Comparison of ENCODE assay signal across 9 cellular contexts in the genomic region with DNA sequence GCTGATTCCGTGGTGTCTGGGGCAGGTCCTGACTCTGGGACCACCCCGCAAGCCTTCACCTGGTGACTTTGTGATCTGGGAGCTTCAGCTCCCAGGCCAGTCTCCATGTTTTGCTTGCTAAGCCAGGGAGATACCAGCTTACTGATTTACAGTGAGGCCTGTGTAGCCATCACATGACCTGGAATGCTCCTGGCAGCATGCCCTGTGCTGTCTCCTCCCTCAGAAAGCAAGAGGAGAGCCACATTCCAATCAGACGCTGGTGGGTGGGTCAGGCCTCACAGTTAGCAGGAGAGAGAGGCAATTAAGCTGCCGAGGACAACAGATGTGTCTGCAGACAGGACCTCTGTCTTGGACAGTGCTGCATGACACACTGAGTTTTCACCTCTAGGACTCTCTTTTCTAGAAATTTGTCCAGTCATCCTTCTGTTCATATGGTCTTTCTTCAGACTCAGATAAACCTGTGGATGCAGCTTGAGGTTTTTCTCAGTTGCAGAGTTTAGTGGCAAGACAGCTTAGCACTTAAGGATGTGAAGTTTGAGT. TPM values are rescaled to one million over a fixed set of nuclear protein-coding genes. Genes with fewer than 3 reads are reported as not detected.
DNase-seq lines count a peak whose midpoint lies in the region; ATAC-seq and TF ChIP-seq lines count a peak whose summit lies in the region.
"Had no signal": no experiment of that assay in that cellular context is flagged by ENCODE, and none has a peak within 500 bp of the region (broad histone marks: within the 10 kb centered on the region; RNA-seq: fewer than 3 reads in every experiment).

No MANE protein-coding gene starts in this region.

- no peaks in the 10 kb centered on the region for H3F3A ChIP-seq in neural progenitor cell (ENCODE audit: low read depth)

- H3K27me3 Mint-ChIP-seq in neural progenitor cell (ENCODE audit: insufficient read depth, low read depth) = peaks cover 2% of the 10 kb centered on the region
- H3K27me3 Mint-ChIP-seq in activated CD4-positive, alpha-beta T cell treated with anti-CD3 and anti-CD28 coated beads, Interleukin-2, amount 10 ng/mL, durations not matched to agents 7 days and 5 days = no peaks in the 10 kb centered on the region
- no peaks in the 10 kb centered on the region for H3K27me3 Mint-ChIP-seq in activated CD8-positive, alpha-beta T cell treated with anti-CD3 and anti-CD28 coated beads for 36 hours

- H3K36me3 Mint-ChIP-seq in neural progenitor cell = no peaks in the 10 kb centered on the region
- H3K36me3 Mint-ChIP-seq in activated CD4-positive, alpha-beta T cell treated with anti-CD3 and anti-CD28 coated beads, Interleukin-2, amount 10 ng/mL, durations not matched to agents 7 days and 5 days (ENCODE audit: low read depth) = no peaks in the 10 kb centered on the region
- no peaks in the 10 kb centered on the region for H3K36me3 Mint-ChIP-seq in activated CD8-positive, alpha-beta T cell treated with anti-CD3 and anti-CD28 coated beads for 36 hours (ENCODE audit: low read depth)

- peak overlapping the region; percentile 69 for H3K27ac ChIP-seq in ACC112 (ENCODE audit: low read depth, low read length)
- H3K27ac ChIP-seq in SJCRH30 = no peak overlapping the region
- H3K27ac ChIP-seq in neural progenitor cell = no peak overlapping the region

- CTCF ChIA-PET in activated CD4-positive, alpha-beta T cell treated with anti-CD3 and anti-CD28 coated beads, Interleukin-2, amount 10 ng/mL, durations not matched to agents 7 days and 5 days (lab: Charles Lee) = interaction anchor here (0.9 to 3.3 kb wide), 5 partner anchors 12 to 113 kb away, joined by 3 to 14 read pairs (median 5); no protein-coding TSS in a partner anchor
- CTCF ChIA-PET in activated CD8-positive, alpha-beta T cell treated with anti-CD3 and anti-CD28 coated beads for 36 hours (lab: Charles Lee) = interaction anchor here (1.3 to 10.1 kb wide), 5 partner anchors 14 to 61 kb away, joined by 3 to 145 read pairs (median 7); no protein-coding TSS in a partner anchor

- no peak overlapping the region for H3K27ac Mint-ChIP-seq in neural progenitor cell
- H3K27ac Mint-ChIP-seq in activated CD4-positive, alpha-beta T cell treated with anti-CD3 and anti-CD28 coated beads, Interleukin-2, amount 10 ng/mL, durations not matched to agents 7 days and 5 days = no peak overlapping the region
- H3K27ac Mint-ChIP-seq in activated CD8-positive, alpha-beta T cell treated with anti-CD3 and anti-CD28 coated beads for 36 hours = no peak overlapping the region

- H3K4me3 ChIP-seq in ACC112 (ENCODE audit: low read depth, low read length) = no peak overlapping the region
- H3K4me3 ChIP-seq in SJCRH30 = no peak overlapping the region
- no peak overlapping the region for H3K4me3 ChIP-seq in neural progenitor cell

- peaks cover 12% of the 10 kb centered on the region for H3K4me1 Mint-ChIP-seq in neural progenitor cell
- peaks cover 3% of the 10 kb centered on the region for H3K4me1 Mint-ChIP-seq in activated CD4-positive, alpha-beta T cell treated with anti-CD3 and anti-CD28 coated beads, Interleukin-2, amount 10 ng/mL, durations not matched to agents 7 days and 5 days
- H3K4me1 Mint-ChIP-seq in activated CD8-positive, alpha-beta T cell treated with anti-CD3 and anti-CD28 coated beads for 36 hours (ENCODE audit: low read depth) = no peaks in the 10 kb centered on the region

- no peak for ATAC-seq in HG02852 (IDR thresholded peaks at IDR 0.05; ENCODE audit: unreplicated experiment)
- no peak for ATAC-seq in activated CD8-positive, alpha-beta T cell treated with anti-CD3 and anti-CD28 coated beads for 36 hours

- H3K79me2 ChIP-seq in ACC112 (ENCODE audit: control insufficient read depth, insufficient read depth, low read length, unreplicated experiment) = no peaks in the 10 kb centered on the region
- no peaks in the 10 kb centered on the region for H3K79me2 ChIP-seq in neural progenitor cell (ENCODE audit: low read depth)

- H2AFZ ChIP-seq in ACC112 (ENCODE audit: low read length, unreplicated experiment) (peak overlapping the region; percentile 59), neural progenitor cell (replicated peaks) (peak overlapping the region; percentile 13)

- POLR2A ChIA-PET in activated CD4-positive, alpha-beta T cell treated with anti-CD3 and anti-CD28 coated beads, Interleukin-2, amount 10 ng/mL, durations not matched to agents 7 days and 5 days (lab: Charles Lee) = no interaction called here
- POLR2A ChIA-PET in activated CD8-positive, alpha-beta T cell treated with anti-CD3 and anti-CD28 coated beads for 36 hours (lab: Charles Lee) = no interaction called here

- H3K9me3 ChIP-seq in SJCRH30 (replicated peaks) (no peaks in the 10 kb centered on the region), neural progenitor cell (ENCODE audit: low read depth) (no peaks in the 10 kb centered on the region)

- no peak overlapping the region for H3K9ac ChIP-seq in neural progenitor cell

- H3K36me3 ChIP-seq in ACC112 (ENCODE audit: insufficient read depth, low read length) (no peaks in the 10 kb centered on the region), SJCRH30 (no peaks in the 10 kb centered on the region), neural progenitor cell (no peaks in the 10 kb centered on the region)

- no peak for TF ChIP-seq CTCF in neural progenitor cell (IDR thresholded peaks at IDR 0.05)
- TF ChIP-seq CTCF in activated CD8-positive, alpha-beta T cell treated with anti-CD3 and anti-CD28 coated beads for 36 hours (IDR thresholded peaks at IDR 0.05) = no peak

- H3K27me3 ChIP-seq in ACC112 (ENCODE audit: insufficient read depth, low read length) (no peaks in the 10 kb centered on the region), SJCRH30 (no peaks in the 10 kb centered on the region), neural progenitor cell (no peaks in the 10 kb centered on the region)

- no peaks in the 10 kb centered on the region for H4K20me1 ChIP-seq in neural progenitor cell (ENCODE audit: low read depth)

- no peak overlapping the region for H3K4me3 Mint-ChIP-seq in neural progenitor cell
- H3K4me3 Mint-ChIP-seq in activated CD4-positive, alpha-beta T cell treated with anti-CD3 and anti-CD28 coated beads, Interleukin-2, amount 10 ng/mL, durations not matched to agents 7 days and 5 days = no peak overlapping the region
- no peak overlapping the region for H3K4me3 Mint-ChIP-seq in activated CD8-positive, alpha-beta T cell treated with anti-CD3 and anti-CD28 coated beads for 36 hours

- peak overlapping the region; percentile 11 for H3K4me2 ChIP-seq in neural progenitor cell

- intact Hi-C loops in activated CD8-positive, alpha-beta T cell treated with anti-CD3 and anti-CD28 coated beads for 36 hours (cut with micrococcal nuclease) = no loop called here

- in situ Hi-C loops in KBM-7 (cut with MboI; ENCODE audit: low pct_unique_long_range_greater_than_20kb, low sequenced_read_pairs) = no loop called here

- H3K4me1 ChIP-seq in ACC112 (ENCODE audit: control insufficient read depth, insufficient read depth, low read length, unreplicated experiment) = peaks cover 27% of the 10 kb centered on the region
- peaks cover 15% of the 10 kb centered on the region for H3K4me1 ChIP-seq in SJCRH30
- no peaks in the 10 kb centered on the region for H3K4me1 ChIP-seq in neural progenitor cell

- H3K9me3 Mint-ChIP-seq in neural progenitor cell = no peaks in the 10 kb centered on the region
- peaks cover under 1% of the 10 kb centered on the region for H3K9me3 Mint-ChIP-seq in activated CD4-positive, alpha-beta T cell treated with anti-CD3 and anti-CD28 coated beads, Interleukin-2, amount 10 ng/mL, durations not matched to agents 7 days and 5 days
- H3K9me3 Mint-ChIP-seq in activated CD8-positive, alpha-beta T cell treated with anti-CD3 and anti-CD28 coated beads for 36 hours = no peaks in the 10 kb centered on the region

- DNase-seq in KBM-7 (peak; percentile 26), SJCRH30 (peak; percentile 94 to 95), fibroblast of peridontal ligament (ENCODE audit: extremely low read depth) (peak; percentile 96), neural progenitor cell (ENCODE audit: low spot score) (peak; percentile 51)
- no peak for DNase-seq in activated CD4-positive, alpha-beta T cell treated with anti-CD3 and anti-CD28 coated beads, Interleukin-2, amount 10 ng/mL, durations not matched to agents 7 days and 5 days
- DNase-seq in activated CD8-positive, alpha-beta T cell treated with anti-CD3 and anti-CD28 coated beads for 36 hours = no peak
- DNase-seq: DND-41 had no signal

RNA-seq across cellular contexts. Expression of a gene that starts 24.4 kb away (rescaled TPM):
- 28.3 and 35.4 TPM in 2 replicates for total RNA-seq in SJCRH30 (2014; rRNA removed; shearing (Covaris generic))
- 27.0 and 42.5 TPM in 2 replicates for total RNA-seq in neural progenitor cell (ENCODE audit: low replicate concordance)
- total RNA-seq in activated CD4-positive, alpha-beta T cell treated with anti-CD3 and anti-CD28 coated beads, Interleukin-2, amount 10 ng/mL, durations not matched to agents 7 days and 5 days = 10 to 100 TPM; 36.1 to 36.6 TPM
- total RNA-seq in activated CD8-positive, alpha-beta T cell treated with anti-CD3 and anti-CD28 coated beads for 36 hours = 10 to 100 TPM; 31.0 to 31.1 TPM

RNA-seq across cellular contexts. Expression of a gene that starts 37.0 kb away (rescaled TPM):
- 2.6 and 3.9 TPM in 2 replicates for total RNA-seq in SJCRH30 (2014; rRNA removed; shearing (Covaris generic))
- 16.4 and 28.3 TPM in 2 replicates for total RNA-seq in neural progenitor cell (ENCODE audit: low replicate concordance)
- total RNA-seq in activated CD4-positive, alpha-beta T cell treated with anti-CD3 and anti-CD28 coated beads, Interleukin-2, amount 10 ng/mL, durations not matched to agents 7 days and 5 days = 10 to 100 TPM; 34.5 to 34.6 TPM
- total RNA-seq in activated CD8-positive, alpha-beta T cell treated with anti-CD3 and anti-CD28 coated beads for 36 hours = 10 to 100 TPM; 19.7 to 21.2 TPM

RNA-seq across cellular contexts. Expression of a gene that starts 49.2 kb away (rescaled TPM):
- 0.45 and 0.56 TPM in 2 replicates for total RNA-seq in SJCRH30 (2014; rRNA removed; shearing (Covaris generic))
- 0.34 and 0.36 TPM in 2 replicates for total RNA-seq in neural progenitor cell (ENCODE audit: low replicate concordance)
- not detected for total RNA-seq in activated CD4-positive, alpha-beta T cell treated with anti-CD3 and anti-CD28 coated beads, Interleukin-2, amount 10 ng/mL, durations not matched to agents 7 days and 5 days
- total RNA-seq in activated CD8-positive, alpha-beta T cell treated with anti-CD3 and anti-CD28 coated beads for 36 hours = 1 to 10 TPM; 1.3 to 1.6 TPM

RNA-seq across cellular contexts. Expression of a gene that starts 58.2 kb away (rescaled TPM):
- 1.5 and 3.3 TPM in 2 replicates for total RNA-seq in SJCRH30 (2014; rRNA removed; shearing (Covaris generic))
- not detected in 2 replicates for total RNA-seq in neural progenitor cell (ENCODE audit: low replicate concordance)
- total RNA-seq in activated CD4-positive, alpha-beta T cell treated with anti-CD3 and anti-CD28 coated beads, Interleukin-2, amount 10 ng/mL, durations not matched to agents 7 days and 5 days = not detected
- not detected for total RNA-seq in activated CD8-positive, alpha-beta T cell treated with anti-CD3 and anti-CD28 coated beads for 36 hours

Comparison
In these comparisons a context has a peak if more than half of its experiments do, and no peak if none do; other contexts are left out.
1. DNase-seq: peak in KBM-7 (single experiment), SJCRH30 (2 of 2), fibroblast of peridontal ligament (single experiment) and neural progenitor cell (single experiment); none in activated CD4-positive, alpha-beta T cell treated with anti-CD3 and anti-CD28 coated beads, Interleukin-2, amount 10 ng/mL, durations not matched to agents 7 days and 5 days (single experiment) and activated CD8-positive, alpha-beta T cell treated with anti-CD3 and anti-CD28 coated beads for 36 hours (single experiment).